8 cellular contexts compared by ENCODE assay signal in the genomic region with DNA sequence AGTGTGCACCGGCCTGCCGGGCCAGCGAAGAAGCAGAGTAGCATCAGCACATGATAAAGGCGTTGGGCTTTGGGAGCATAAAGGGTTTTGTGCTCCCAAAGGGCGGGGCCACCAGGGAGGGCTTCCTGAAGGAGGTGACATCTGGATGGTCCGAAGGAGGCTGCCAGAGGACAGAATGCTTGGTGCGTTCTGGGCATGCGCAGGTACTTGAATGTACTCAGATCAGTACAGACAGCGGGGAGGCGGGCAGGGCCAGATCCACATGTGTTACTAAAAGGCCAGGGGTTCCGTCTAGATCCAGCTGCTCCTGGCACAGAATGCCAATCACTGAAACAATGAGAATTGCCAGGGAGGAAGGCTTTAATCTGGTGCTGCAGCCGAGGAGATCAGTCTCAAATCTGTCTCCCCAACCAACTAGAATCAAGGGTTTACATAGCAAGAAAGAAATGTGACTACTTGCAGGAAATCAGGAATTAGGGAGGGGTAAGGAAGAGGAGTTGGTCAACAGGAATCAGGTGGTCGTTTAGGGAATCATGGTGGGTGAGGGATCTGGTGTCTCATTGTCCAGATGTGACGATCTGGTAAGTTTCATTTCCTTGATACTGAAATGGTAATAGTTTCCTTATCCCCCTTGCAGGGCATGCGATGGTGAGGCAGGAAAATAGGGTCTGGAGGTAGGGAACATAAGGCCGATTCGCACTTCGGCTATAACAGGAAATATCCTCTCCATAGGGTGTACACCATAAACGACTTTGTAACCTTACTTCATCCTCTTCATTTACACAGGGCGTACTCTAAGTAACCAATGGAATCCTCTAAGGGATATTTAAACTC. TPM values are rescaled to one million over a fixed set of nuclear protein-coding genes. Genes with fewer than 3 reads are reported as not detected.
DNase-seq lines count a peak whose midpoint lies in the region; ATAC-seq, FAIRE-seq and TF ChIP-seq lines count a peak whose summit lies in the region.

A gene with protein sequence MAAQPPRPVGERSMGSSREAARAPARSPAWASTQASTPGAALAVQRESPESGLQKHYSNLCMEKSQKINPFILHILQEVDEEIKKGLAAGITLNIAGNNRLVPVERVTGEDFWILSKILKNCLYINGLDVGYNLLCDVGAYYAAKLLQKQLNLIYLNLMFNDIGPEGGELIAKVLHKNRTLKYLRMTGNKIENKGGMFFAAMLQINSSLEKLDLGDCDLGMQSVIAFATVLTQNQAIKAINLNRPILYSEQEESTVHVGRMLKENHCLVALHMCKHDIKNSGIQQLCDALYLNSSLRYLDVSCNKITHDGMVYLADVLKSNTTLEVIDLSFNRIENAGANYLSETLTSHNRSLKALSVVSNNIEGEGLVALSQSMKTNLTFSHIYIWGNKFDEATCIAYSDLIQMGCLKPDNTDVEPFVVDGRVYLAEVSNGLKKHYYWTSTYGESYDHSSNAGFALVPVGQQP (minus strand): TSS at position 61 of the 834 bp plus-strand sequence. CDS start 356 bp downstream, outside the sequence.
A gene (plus strand): TSS at position 27 of the 834 bp plus-strand sequence. CDS start 9,052 bp downstream, outside the sequence.

- H2AK5ac ChIP-seq in neuronal stem cell (ENCODE audit: low read depth, low read length): peak within 1 kb of the TSS; percentile 84

- peak within 1 kb of the TSS; percentile 98 for H2AFZ ChIP-seq in OCI-LY7 (ENCODE audit: low read length)
- peak within 1 kb of the TSS; percentile 64 for H2AFZ ChIP-seq in neuronal stem cell (ENCODE audit: low read length)

- H3K14ac ChIP-seq in neuronal stem cell (ENCODE audit: low read length): peak within 1 kb of the TSS; percentile 41

- CTCF ChIA-PET in OCI-LY7 (lab: Charles Lee; ENCODE audit: unreplicated experiment): interaction anchor here (1.0 kb wide), 1 partner anchor 23 kb away, joined by 3 read pairs; no protein-coding TSS in a partner anchor

- no peaks in the 10 kb centered on the region for H3K9me2 ChIP-seq in OCI-LY7 (ENCODE audit: insufficient read depth, low read length)

- peaks cover 0 to 4% (median 2%) of the 10 kb centered on the region in 3 donors for H3K27me3 Mint-ChIP-seq in CD14-positive monocyte (ENCODE audit: low read depth in 3 of 3)
- no peaks in the 10 kb centered on the region for H3K27me3 Mint-ChIP-seq in activated T-helper 17 cell treated with anti-CD3 and anti-CD28 coated beads, Interleukin-2, amount 50 U/mL, for 72 hours

- H3K4me1 ChIP-seq in OCI-LY7 (ENCODE audit: insufficient read depth, low read length, poor library complexity, severe bottlenecking) (peaks cover 41% of the 10 kb centered on the region), neuronal stem cell (ENCODE audit: control insufficient read depth in 2 of 2, insufficient read depth in 1 of 2, low read depth in 1 of 2, low read length in 2 of 2) (no peaks in the 10 kb centered on the region)

- no TSS peak for BruUV-seq in OCI-LY7 (replicated peaks; lab: Mats Ljungman, UMichigan)

- H3K27ac Mint-ChIP-seq in CD14-positive monocyte: peak within 1 kb of the TSS; percentile 35 to 85 (median 58)
- H3K27ac Mint-ChIP-seq in activated T-helper 17 cell treated with anti-CD3 and anti-CD28 coated beads, Interleukin-2, amount 50 U/mL, for 72 hours: peak within 1 kb of the TSS; percentile 86

- peak within 1 kb of the TSS; percentile 67 for H4K91ac ChIP-seq in neuronal stem cell (ENCODE audit: low read depth, low read length, poor library complexity)

- H3K36me3 ChIP-seq in OCI-LY7 (ENCODE audit: insufficient read depth, low read length): no peaks in the 10 kb centered on the region; the same call in 1 of the 2 replicates
- H3K36me3 ChIP-seq in neuronal stem cell (replicated peaks in 1 of 2; ENCODE audit: control insufficient read depth in 2 of 2, insufficient read depth in 2 of 2, low read length in 2 of 2): no peaks in the 10 kb centered on the region

- H3K36me3 Mint-ChIP-seq in CD14-positive monocyte: peaks cover 2 to 3% of the 10 kb centered on the region in 2 donors
- H3K36me3 Mint-ChIP-seq in activated T-helper 17 cell treated with anti-CD3 and anti-CD28 coated beads, Interleukin-2, amount 50 U/mL, for 72 hours (ENCODE audit: low read depth): no peaks in the 10 kb centered on the region

- H2BK120ac ChIP-seq in neuronal stem cell (ENCODE audit: low read depth, low read length): peak within 1 kb of the TSS; percentile 42

- H3K4me3 ChIP-seq in HL-60 (replicated peaks; ENCODE audit: insufficient read depth, low read length): peak within 1 kb of the TSS; percentile 79
- H3K4me3 ChIP-seq in OCI-LY7 (ENCODE audit: low read depth, low read length, poor library complexity, severe bottlenecking): peak within 1 kb of the TSS; percentile 62
- H3K4me3 ChIP-seq in neuronal stem cell (ENCODE audit: low read length in 2 of 2): peak within 1 kb of the TSS; percentile 4 to 79

- WGBS in neuronal stem cell (ENCODE audit: extremely low coverage in 2 of 2, insufficient read length in 2 of 2, insufficient replicate concordance in 1 of 2), 2 donors: no CpG with 5 or more reads among the region's 20 CpGs

- ATAC-seq in GM19452 (IDR thresholded peaks at IDR 0.05; ENCODE audit: unreplicated experiment): peak; percentile 55
- peak; percentile 79 for ATAC-seq in activated T-helper 17 cell treated with anti-CD3 and anti-CD28 coated beads, Interleukin-2, amount 50 U/mL, for 72 hours (replicated peaks)

- H4K20me1 ChIP-seq in OCI-LY7 (ENCODE audit: insufficient read depth, low read length): no peaks in the 10 kb centered on the region

- H3K18ac ChIP-seq in neuronal stem cell (ENCODE audit: low read length): peak within 1 kb of the TSS; percentile 91

- peak within 1 kb of the TSS; percentile 30 for H2BK5ac ChIP-seq in neuronal stem cell (ENCODE audit: low read length)

- H3K9ac ChIP-seq in neuronal stem cell (ENCODE audit: low read depth, low read length, poor library complexity): peak within 1 kb of the TSS; percentile 81

- no peak within 1 kb of the TSS for H2BK12ac ChIP-seq in neuronal stem cell (ENCODE audit: low read length)

- H3K79me1 ChIP-seq in neuronal stem cell (ENCODE audit: low read depth, low read length): no peaks in the 10 kb centered on the region

- no peak for FAIRE-seq in frontal cortex (lab: Jason Lieb, UNC)

- DNase-seq in CD14-positive monocyte (ENCODE audit: low spot score) (peak; percentile 63), HL-60 (ENCODE audit: low read depth in 1 of 2, low spot score in 1 of 2) (peak; percentile 87 to 94), OCI-LY7 (ENCODE audit: low spot score) (peak; percentile 83), frontal cortex (ENCODE audit: low spot score in 2 of 2) (peak; percentile 22 to 30), neuronal stem cell (ENCODE audit: low spot score) (peak; percentile 40), superior temporal gyrus (ENCODE audit: extremely low spot score) (peak; percentile 78)

- intact Hi-C loops in CD14-positive monocyte (cut with micrococcal nuclease): no loop called here
- intact Hi-C loops in OCI-LY7 (cut with micrococcal nuclease; ENCODE audit: unreplicated experiment): loop anchor here (2.0 kb wide), 2 partner anchors 24 to 48 kb away; a partner anchor contains a TSS

- peak within 1 kb of the TSS; percentile 82 for H3K4me2 ChIP-seq in OCI-LY7 (ENCODE audit: low read length)
- peak within 1 kb of the TSS; percentile 66 for H3K4me2 ChIP-seq in neuronal stem cell (ENCODE audit: insufficient read depth, low read length, poor library complexity, severe bottlenecking)

- peaks cover 21% of the 10 kb centered on the region; the same call in 1 of the 2 replicates for H3K9me3 ChIP-seq in OCI-LY7 (ENCODE audit: low read length)
- H3K9me3 ChIP-seq in neuronal stem cell (replicated peaks in 1 of 2; ENCODE audit: control insufficient read depth in 2 of 2, insufficient read depth in 1 of 2, low read depth in 1 of 2, low read length in 2 of 2): peaks cover 4% of the 10 kb centered on the region in 2 donors

- H3K23ac ChIP-seq in neuronal stem cell (ENCODE audit: low read depth, low read length, poor library complexity): peak within 1 kb of the TSS; percentile 40

- H3K4me3 Mint-ChIP-seq in CD14-positive monocyte: peak within 1 kb of the TSS; percentile 89 to 96
- H3K4me3 Mint-ChIP-seq in activated T-helper 17 cell treated with anti-CD3 and anti-CD28 coated beads, Interleukin-2, amount 50 U/mL, for 72 hours: peak within 1 kb of the TSS; percentile 97

- peak within 1 kb of the TSS; percentile 54 for H2BK15ac ChIP-seq in neuronal stem cell (ENCODE audit: low read length)

- peak within 1 kb of the TSS; percentile 61 for H3K4ac ChIP-seq in neuronal stem cell (ENCODE audit: low read length)

- H3K27me3 ChIP-seq in HL-60 (ENCODE audit: insufficient read depth, poor library complexity, severe bottlenecking) (no peaks in the 10 kb centered on the region), neuronal stem cell (ENCODE audit: control insufficient read depth in 3 of 3, insufficient read depth in 3 of 3, low read depth in 1 of 3, low read length in 3 of 3) (no peaks in the 10 kb centered on the region)

- H3K9me3 Mint-ChIP-seq in CD14-positive monocyte: peaks cover 6 to 20% (median 11%) of the 10 kb centered on the region in 7 donors
- peaks cover 3% of the 10 kb centered on the region for H3K9me3 Mint-ChIP-seq in activated T-helper 17 cell treated with anti-CD3 and anti-CD28 coated beads, Interleukin-2, amount 50 U/mL, for 72 hours

- no peaks in the 10 kb centered on the region for H3K79me2 ChIP-seq in OCI-LY7 (ENCODE audit: insufficient read depth, low read depth, low read length)

- POLR2A ChIA-PET in OCI-LY7 (lab: Charles Lee): interaction anchor here (0.8 to 2.9 kb wide), 4 partner anchors 11 to 119 kb away, joined by 3 to 16 read pairs (median 5); no protein-coding TSS in a partner anchor

- H3K27ac ChIP-seq in HL-60 (replicated peaks): peak within 1 kb of the TSS; percentile 93
- peak within 1 kb of the TSS; percentile 22 for H3K27ac ChIP-seq in OCI-LY7 (ENCODE audit: low read depth, low read length, poor library complexity, severe bottlenecking)
- peak within 1 kb of the TSS; percentile 69 for H3K27ac ChIP-seq in neuronal stem cell (replicated peaks; ENCODE audit: low read length)

- H4K8ac ChIP-seq in neuronal stem cell (ENCODE audit: low read depth, low read length): no peak within 1 kb of the TSS

- TF ChIP-seq CTCF in CD14-positive monocyte (IDR thresholded peaks at IDR 0.05) (no peak), HL-60 (IDR thresholded peaks at IDR 0.05; ENCODE audit: insufficient read depth, low read length) (no peak), OCI-LY7 (conservative IDR thresholded peaks at IDR 0.05; ENCODE audit: low read length) (no peak)

- peaks cover 27% of the 10 kb centered on the region for H3K4me1 Mint-ChIP-seq in CD14-positive monocyte
- H3K4me1 Mint-ChIP-seq in activated T-helper 17 cell treated with anti-CD3 and anti-CD28 coated beads, Interleukin-2, amount 50 U/mL, for 72 hours: peaks cover 14% of the 10 kb centered on the region

RNA-seq across cellular contexts. Expression of the first gene that starts in this region (rescaled TPM):
- polyA plus RNA-seq in CD14-positive monocyte: under 1 TPM; 0.25 to 0.61 TPM
- total RNA-seq in OCI-LY7 (2014; rRNA removed; shearing (Covaris generic)): 2.2 and 2.8 TPM in 2 replicates
- 3.3 and 3.9 TPM in 2 replicates for total RNA-seq in OCI-LY7 (2022)
- 1 to 10 TPM; 1.4 to 1.7 TPM for total RNA-seq in activated T-helper 17 cell treated with anti-CD3 and anti-CD28 coated beads, Interleukin-2, amount 50 U/mL, for 72 hours
- total RNA-seq in frontal cortex: 5.3 TPM
- 5.8 TPM for polyA plus RNA-seq in neuronal stem cell (2013, experiment 1 of 2)
- polyA plus RNA-seq in neuronal stem cell (2013, experiment 2 of 2): 6.1 TPM

RNA-seq across cellular contexts. Expression of the second gene that starts in this region (rescaled TPM):
- polyA plus RNA-seq in CD14-positive monocyte: not detected
- total RNA-seq in OCI-LY7 (2014; rRNA removed; shearing (Covaris generic)): 0.08 and 0.47 TPM in 2 replicates
- 0.17 and 0.39 TPM in 2 replicates for total RNA-seq in OCI-LY7 (2022)
- under 1 TPM; 0.13 TPM for total RNA-seq in activated T-helper 17 cell treated with anti-CD3 and anti-CD28 coated beads, Interleukin-2, amount 50 U/mL, for 72 hours
- 0.82 TPM for total RNA-seq in frontal cortex
- 0.04 TPM for polyA plus RNA-seq in neuronal stem cell (2013, experiment 1 of 2)
- 0.01 TPM for polyA plus RNA-seq in neuronal stem cell (2013, experiment 2 of 2)

Comparison
In these comparisons a context has a peak if more than half of its experiments do, and no peak if none do; other contexts are left out.
1. Peak in every context shown above with its lines: DNase-seq, ATAC-seq, H3K4me3 ChIP-seq and H3K27ac ChIP-seq.
2. Peak in DNase-seq in CD14-positive monocyte; RNA of the genes that start here not detected or under 1 TPM.
3. DNase-seq: peak in every context shown above with its lines; median percentile 90 in HL-60; 83 in OCI-LY7; 78 in superior temporal gyrus; 63 in CD14-positive monocyte; 40 in neuronal stem cell; 26 in frontal cortex.
4. H3K27ac ChIP-seq: peak in every context shown above with its lines; median percentile 93 in HL-60; 69 in neuronal stem cell; 22 in OCI-LY7.